In the genomic region with DNA sequence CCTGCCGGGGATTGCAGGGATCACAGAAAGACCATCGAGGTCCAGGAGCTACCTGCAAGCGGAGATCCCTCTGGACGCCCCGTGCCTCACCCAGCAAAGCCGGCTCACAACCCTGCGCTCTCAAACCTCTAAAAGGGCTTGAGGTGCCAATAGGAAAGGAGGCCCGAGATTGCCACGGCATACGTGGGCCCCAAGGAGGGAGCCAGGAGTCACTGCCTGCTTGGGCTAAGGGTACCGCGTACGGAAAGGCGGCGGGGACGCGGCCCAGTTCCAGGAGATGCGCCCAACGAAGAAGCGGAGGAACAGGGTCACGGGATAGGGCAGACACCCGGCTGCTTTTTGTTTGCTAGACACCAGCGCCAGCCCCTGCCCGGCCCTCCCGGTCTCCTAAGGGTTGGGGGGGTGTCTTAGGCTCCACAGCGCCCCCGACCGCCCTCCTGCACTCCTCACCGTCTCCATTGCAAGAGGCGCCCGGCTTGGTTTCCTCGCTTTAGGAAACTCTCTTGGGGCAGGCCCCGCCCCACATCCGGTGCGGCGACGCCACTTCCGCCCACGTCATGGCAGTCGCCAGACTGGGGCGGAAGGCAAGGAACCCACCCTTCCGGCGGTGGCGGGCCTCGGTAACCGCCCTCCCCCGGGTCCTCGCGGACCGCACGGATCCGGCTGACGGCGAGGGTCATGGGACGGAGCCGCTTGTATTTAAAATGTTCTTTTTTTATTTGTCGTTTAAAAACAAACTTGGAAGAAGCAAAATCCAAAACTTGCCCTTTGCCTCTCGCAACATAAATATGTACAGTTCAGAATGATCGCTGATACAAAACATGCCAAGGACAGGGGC, we compare ENCODE assay signal across 8 cellular contexts. TPM values are rescaled to one million over a fixed set of nuclear protein-coding genes. Genes with fewer than 3 reads are reported as not detected.
A peak's percentile ranks its signal among the peaks of the same experiment; 100 is the strongest.
DNase-seq lines count a peak whose midpoint lies in the region; ATAC-seq and TF ChIP-seq lines count a peak whose summit lies in the region.

A gene (minus strand): TSS at position 495 of the 838 bp plus-strand sequence. CDS start 36 bp downstream, at position 459.

- DNase-seq in GM13976 (ENCODE audit: low spot score) (peak; percentile 99), NCI-H146 (lab: John Stamatoyannopoulos, UW) (peak; percentile 96), T-helper 1 cell (peak; percentile 95 to 99 (median 96)), adrenal gland (peak; percentile 94 to 98 (median 96)), heart right ventricle (peak; percentile 96), posterior vena cava (ENCODE audit: low spot score) (peak; percentile 99), upper lobe of right lung (peak; percentile 98)

- H3K9me3 ChIP-seq in adrenal gland (replicated peaks in 1 of 3), result no peaks in the 10 kb centered on the region
- no peaks in the 10 kb centered on the region for H3K9me3 ChIP-seq in heart right ventricle
- no peaks in the 10 kb centered on the region for H3K9me3 ChIP-seq in upper lobe of right lung

- intact Hi-C loops in adrenal gland (cut with DNase I) (no loop called here), heart right ventricle (cut with DNase I) (loop anchor here in 2 of 10 donors (1.0 to 2.0 kb wide), 2 partner anchors 22 to 38 kb away; no protein-coding TSS in a partner anchor), posterior vena cava (cut with DNase I) (loop anchor here in 1 of 2 donors (2.0 kb wide), 1 partner anchor 42 kb away; a partner anchor contains a TSS), upper lobe of right lung (cut with DNase I) (no loop called here)

- in situ Hi-C loops in GM13976 (cut with MboI; ENCODE audit: low sequenced_read_pairs, unreplicated experiment), result no loop called here

- peak; percentile 72 for ATAC-seq in HG02870 (IDR thresholded peaks at IDR 0.05; ENCODE audit: unreplicated experiment)
- ATAC-seq in heart right ventricle, result peak; percentile 93 to 97 (median 96)
- peak; percentile 96 for ATAC-seq in upper lobe of right lung

- H3K36me3 ChIP-seq in adrenal gland (replicated peaks in 1 of 2) (peaks cover 0 to 26% of the 10 kb centered on the region in 2 donors), heart right ventricle (peaks cover 0 to 41% (median 20%) of the 10 kb centered on the region in 9 donors), upper lobe of right lung (peaks cover 26% of the 10 kb centered on the region)

- H3K27ac ChIP-seq in adrenal gland (peak within 1 kb of the TSS; percentile 96 to 99 (median 97)), heart right ventricle (peak within 1 kb of the TSS; percentile 78 to 99 (median 96)), upper lobe of right lung (peak within 1 kb of the TSS; percentile 97)

- peak; percentile 91 to 95 for TF ChIP-seq POLR2A in adrenal gland (IDR thresholded peaks at IDR 0.05)

- H3K4me1 ChIP-seq in adrenal gland (replicated peaks in 1 of 2) (peaks cover 23 to 31% of the 10 kb centered on the region in 2 donors), heart right ventricle (peaks cover 0 to 54% (median 37%) of the 10 kb centered on the region in 9 donors), upper lobe of right lung (peaks cover 13% of the 10 kb centered on the region)

- WGBS in adrenal gland, 4 donors, result 0 to 1% (median 0%) methylated on average over 25 to 59 of the region's 59 CpGs
- WGBS in heart right ventricle, 2 donors, result 0 to 1% methylated on average over 59 of the region's 59 CpGs

- peak; percentile 77 for TF ChIP-seq CTCF in GM13976 (IDR thresholded peaks at IDR 0.05; ENCODE audit: borderline replicate concordance, control extremely low read depth, extremely low read depth, insufficient read depth, missing control alignments)
- peak in 5 of 6 experiments; percentile 16 to 45 (median 22) for TF ChIP-seq CTCF in adrenal gland (IDR thresholded peaks at IDR 0.05)
- TF ChIP-seq CTCF in heart right ventricle (IDR thresholded peaks at IDR 0.05), result peak in 8 of 9 donors; percentile 22 to 69 (median 55)
- peak; percentile 57 for TF ChIP-seq CTCF in upper lobe of right lung (IDR thresholded peaks at IDR 0.05)

- H3K4me3 ChIP-seq in adrenal gland, result peak within 1 kb of the TSS; percentile 63 to 85 (median 68)
- peak within 1 kb of the TSS; percentile 56 to 92 (median 81) for H3K4me3 ChIP-seq in heart right ventricle
- H3K4me3 ChIP-seq in upper lobe of right lung, result peak within 1 kb of the TSS; percentile 94

- no peaks in the 10 kb centered on the region for H3K27me3 ChIP-seq in adrenal gland
- H3K27me3 ChIP-seq in heart right ventricle, result no peaks in the 10 kb centered on the region
- no peaks in the 10 kb centered on the region for H3K27me3 ChIP-seq in upper lobe of right lung

RNA-seq across cellular contexts. Expression of the gene that starts here (rescaled TPM):
- total RNA-seq in adrenal gland (10 to 100 TPM; 70.1 to 89.6 (median 82.3) TPM), heart right ventricle (100 to 1,000 TPM in 5 of 10 donors, 10 to 100 TPM in 5; 79.4 to 110 (median 100) TPM), posterior vena cava (10 to 100 TPM; 52.2 to 57.3 TPM), upper lobe of right lung (46.5 TPM)
- polyA plus RNA-seq in adrenal gland (100 to 1,000 TPM in 1 of 3 donors, 10 to 100 TPM in 2; 60.1 to 141 (median 71.6) TPM), heart right ventricle (10 to 100 TPM; 71.0 to 77.5 TPM)

Comparison
In these comparisons a context has a peak if more than half of its experiments do, and no peak if none do; other contexts are left out.
1. Peak in every context shown above with its lines: DNase-seq, ATAC-seq, H3K4me3 ChIP-seq and H3K27ac ChIP-seq.
2. CTCF ChIP-seq: peak in every context shown above with its lines; median percentile 77 in GM13976; 57 in upper lobe of right lung; 55 in heart right ventricle; 22 in adrenal gland.